Comparison of ENCODE assay signal across 9 cellular contexts in genomic region chr22:45731798-45732495, GRCh38.
A peak's percentile ranks its signal among the peaks of the same experiment; 100 is the strongest.
DNase-seq lines count a peak whose midpoint lies in the region; ATAC-seq, FAIRE-seq and TF ChIP-seq lines count a peak whose summit lies in the region.
"Had no signal": no experiment of that assay in that cellular context is flagged by ENCODE, and none has a peak within 500 bp of the region (broad histone marks: within the 10 kb centered on the region; RNA-seq: fewer than 3 reads in every experiment).

No MANE protein-coding gene starts in this region.

- H3K27ac ChIP-seq in A549 (peak overlapping the region; percentile 75 to 84), H9 (ENCODE audit: insufficient read length, low read depth, low read length) (no peak overlapping the region), kidney (ENCODE audit: low read depth in 2 of 2, low read length in 2 of 2) (no peak overlapping the region)

- no peak overlapping the region for H2AFZ ChIP-seq in H9 (ENCODE audit: low read length)

- peak; percentile 62 to 74; a peak in 4 of 6 replicates for ATAC-seq in A549
- no peak for ATAC-seq in GM21515 (IDR thresholded peaks at IDR 0.05; ENCODE audit: unreplicated experiment)
- no peak for ATAC-seq in HG03159 (IDR thresholded peaks at IDR 0.05; ENCODE audit: unreplicated experiment)

- no peaks in the 10 kb centered on the region for H3K79me2 ChIP-seq in H9 (ENCODE audit: insufficient read depth, low read length)

- H3K27me3 ChIP-seq in H9 (ENCODE audit: insufficient read depth, low read length): no peaks in the 10 kb centered on the region

- no peak overlapping the region for H3K56ac ChIP-seq in H9 (ENCODE audit: insufficient read length, low read depth, low read length)

- H2BK20ac ChIP-seq in H9 (ENCODE audit: low read depth, low read length, poor library complexity, severe bottlenecking): no peak overlapping the region

- no peak overlapping the region for H4K8ac ChIP-seq in H9 (replicated peaks; ENCODE audit: insufficient read length, low read depth, low read length)

- H3K9ac ChIP-seq in H9 (ENCODE audit: extremely low read depth, insufficient read length, low read length) (no peak overlapping the region), kidney (ENCODE audit: low read length in 2 of 2) (no peak overlapping the region)

- H3K27me3 Mint-ChIP-seq in H9 (ENCODE audit: low read depth): no peaks in the 10 kb centered on the region
- H3K27me3 Mint-ChIP-seq in activated naive CD8-positive, alpha-beta T cell treated with anti-CD3 and anti-CD28 coated beads for 36 hours: no peaks in the 10 kb centered on the region

- no peaks in the 10 kb centered on the region for H3K23me2 ChIP-seq in H9 (ENCODE audit: insufficient read length, low read depth, low read length, poor library complexity, severe bottlenecking)

- peak; percentile 50 to 58 for TF ChIP-seq RAD21 in A549 (conservative IDR thresholded peaks at IDR 0.05 in 1 of 2, IDR thresholded peaks at IDR 0.05 in 1 of 2)

- H3K79me1 ChIP-seq in H9 (ENCODE audit: insufficient read depth, low read depth, low read length, poor library complexity, severe bottlenecking): no peaks in the 10 kb centered on the region

- peak overlapping the region; percentile 70 for H3K4me2 ChIP-seq in A549
- no peak overlapping the region for H3K4me2 ChIP-seq in H9 (ENCODE audit: insufficient read depth, insufficient read length, low read length)

- no peaks in the 10 kb centered on the region for H3K9me3 ChIP-seq in A549
- no peaks in the 10 kb centered on the region for H3K9me3 ChIP-seq in H9 (ENCODE audit: control insufficient read depth, low read depth, low read length)
- no peaks in the 10 kb centered on the region for H3K9me3 ChIP-seq in kidney (ENCODE audit: control insufficient read depth in 1 of 2, low read length in 2 of 2)

- H3K4me3 ChIP-seq in A549: no peak overlapping the region
- no peak overlapping the region for H3K4me3 ChIP-seq in kidney (ENCODE audit: low read length in 2 of 2)

- peaks cover 0 to 5% of the 10 kb centered on the region in 2 donors for H3K36me3 ChIP-seq in kidney (ENCODE audit: control insufficient read depth in 1 of 2, insufficient read depth in 2 of 2, low read length in 2 of 2)

- no peak overlapping the region for H3K4me3 Mint-ChIP-seq in H9
- H3K4me3 Mint-ChIP-seq in activated naive CD8-positive, alpha-beta T cell treated with anti-CD3 and anti-CD28 coated beads for 36 hours: no peak overlapping the region

- peaks cover 66% of the 10 kb centered on the region for H3K4me1 ChIP-seq in A549
- no peaks in the 10 kb centered on the region for H3K4me1 ChIP-seq in H9 (ENCODE audit: insufficient read depth, low read length)
- H3K4me1 ChIP-seq in kidney (ENCODE audit: control insufficient read depth in 1 of 2, insufficient read depth in 1 of 2, low read depth in 1 of 2, low read length in 2 of 2): no peaks in the 10 kb centered on the region

- no peak overlapping the region for H2BK120ac ChIP-seq in H9 (ENCODE audit: low read depth, low read length, poor library complexity, severe bottlenecking)

- H3K9me3 Mint-ChIP-seq in H9: no peaks in the 10 kb centered on the region
- H3K9me3 Mint-ChIP-seq in activated naive CD8-positive, alpha-beta T cell treated with anti-CD3 and anti-CD28 coated beads for 36 hours: no peaks in the 10 kb centered on the region

- intact Hi-C loops in kidney (cut with DNase I): no loop called here

- no peak overlapping the region for H2AK5ac ChIP-seq in H9 (ENCODE audit: insufficient read length, low read length)

- CTCF ChIA-PET in A549 (lab: Yijun Ruan, JAX): interaction anchor here (0.7 to 2.1 kb wide), 20 partner anchors 9 to 402 kb away, joined by 3 to 9 read pairs (median 4); no protein-coding TSS in a partner anchor

- peaks cover 5 to 15% (median 15%) of the 10 kb centered on the region in 3 experiments; a peak in 6 of 7 replicates for H3K36me3 Mint-ChIP-seq in H9 (ENCODE audit: insufficient read depth in 1 of 3, low read depth in 3 of 3)
- peaks cover 4% of the 10 kb centered on the region for H3K36me3 Mint-ChIP-seq in activated naive CD8-positive, alpha-beta T cell treated with anti-CD3 and anti-CD28 coated beads for 36 hours

- WGBS in A549 (ENCODE audit: missing lambda C conversion rate): 16% methylated on average over 7 of the region's 7 CpGs
- no CpG with 5 or more reads among the region's 7 CpGs for WGBS in H9 (ENCODE audit: extremely low coverage, insufficient read length, low lambda C conversion rate)

- no peaks in the 10 kb centered on the region for H4K20me1 ChIP-seq in H9 (ENCODE audit: control insufficient read depth, insufficient read depth, insufficient read length)

- POLR2A ChIA-PET in A549 (lab: Yijun Ruan, JAX): interaction anchor here (1.2 to 1.4 kb wide), 2 partner anchors 22 to 43 kb away, joined by 5 to 6 read pairs; no protein-coding TSS in a partner anchor

- no peak overlapping the region for H4K91ac ChIP-seq in H9 (ENCODE audit: insufficient read length, low read depth, low read length)

- no peak for TF ChIP-seq POLR2A in A549 (IDR thresholded peaks at IDR 0.05; ENCODE audit: low read length)

- TF ChIP-seq CTCF in A549 (IDR thresholded peaks at IDR 0.05) (peak; percentile 58), H9 (conservative IDR thresholded peaks at IDR 0.05) (peak; percentile 64), kidney (IDR thresholded peaks at IDR 0.05; ENCODE audit: borderline replicate concordance, extremely low read depth, insufficient read depth) (peak; percentile 2)

- no peak overlapping the region for H3K4ac ChIP-seq in H9 (ENCODE audit: low read depth, low read length)

- H3K14ac ChIP-seq in H9 (ENCODE audit: insufficient read depth, low read length): no peak overlapping the region

- no peak overlapping the region for H4K5ac ChIP-seq in H9 (ENCODE audit: insufficient read length, low read depth, low read length)

- H3K27ac Mint-ChIP-seq in H9: peak overlapping the region in 2 of 3 experiments; percentile 14 to 40; a peak in 2 of 7 replicates
- no peak overlapping the region for H3K27ac Mint-ChIP-seq in activated naive CD8-positive, alpha-beta T cell treated with anti-CD3 and anti-CD28 coated beads for 36 hours

- no peak overlapping the region for H2BK5ac ChIP-seq in H9 (ENCODE audit: insufficient read length, low read length)

- no peak overlapping the region for H3K18ac ChIP-seq in H9 (ENCODE audit: insufficient read length, low read depth, low read length)

- H3K23ac ChIP-seq in H9 (ENCODE audit: insufficient read length, low read depth, low read length): no peak overlapping the region

- H2BK12ac ChIP-seq in H9 (ENCODE audit: insufficient read length, low read depth, low read length): no peak overlapping the region

- H3K4me1 Mint-ChIP-seq in H9: peaks cover 5 to 8% of the 10 kb centered on the region in 2 experiments
- H3K4me1 Mint-ChIP-seq in activated naive CD8-positive, alpha-beta T cell treated with anti-CD3 and anti-CD28 coated beads for 36 hours: peaks cover 6% of the 10 kb centered on the region

- TF ChIP-seq EP300 in A549 (IDR thresholded peaks at IDR 0.05): no peak

- DNase-seq in A549 (ENCODE audit: low read depth in 1 of 2, low spot score in 1 of 2) (peak; percentile 28 to 53), H9 (no peak), amniotic epithelial cell (ENCODE audit: low read depth) (peak; percentile 40), kidney (no peak)
- DNase-seq in activated naive CD8-positive, alpha-beta T cell treated with anti-CD3 and anti-CD28 coated beads for 36 hours: no peak
- no peak for DNase-seq in activated CD8-positive, alpha-beta memory T cell treated with anti-CD3 and anti-CD28 coated beads, Interleukin-2, amount 50 U/mL, for 48 hours
- DNase-seq: activated CD8-positive, alpha-beta memory T cell treated with anti-CD3 and anti-CD28 coated beads for 24 hours had no signal

- no peak overlapping the region for H2BK15ac ChIP-seq in H9 (ENCODE audit: low read depth, low read length)

- H3T11ph ChIP-seq in H9 (ENCODE audit: low read length): no peak overlapping the region

- FAIRE-seq in A549 (lab: Jason Lieb, UNC) (no peak), kidney (lab: Jason Lieb, UNC) (no peak)

TF ChIP-seq in A549, 52 proteins besides CTCF, POLR2A, EP300 and RAD21:
- TF ChIP-seq MAX (IDR thresholded peaks at IDR 0.05): 0 out of 2 replicates have a peak, but pooled peaks have one; percentile 13
- TF ChIP-seq SMC3 (IDR thresholded peaks at IDR 0.05): peak; percentile 52; the same call in 2 of the 3 replicates
- peak in 1 of 2 experiments; percentile 52; a peak in 2 of 4 replicates for TF ChIP-seq CEBPB (IDR thresholded peaks at IDR 0.05)
- TF ChIP-seq FOSL2 (IDR thresholded peaks at IDR 0.05): no peak
- peak; percentile 62; the same call in 1 of the 2 replicates for TF ChIP-seq FOSL2 (CRISPR knock-in tag; IDR thresholded peaks at IDR 0.05)
- no peak for TF ChIP-seq NR3C1 (IDR thresholded peaks at IDR 0.05)
- no peak for TF ChIP-seq PBX3 (IDR thresholded peaks at IDR 0.05)

Comparison
In these comparisons a context has a peak if more than half of its experiments do, and no peak if none do; other contexts are left out.
1. ATAC-seq: peak in A549 (2 of 2); none in GM21515 (single experiment) and HG03159 (single experiment).
2. DNase-seq: peak in A549 (2 of 2) and amniotic epithelial cell (single experiment); none in H9 (single experiment), kidney (single experiment), activated naive CD8-positive, alpha-beta T cell treated with anti-CD3 and anti-CD28 coated beads for 36 hours (single experiment) and activated CD8-positive, alpha-beta memory T cell treated with anti-CD3 and anti-CD28 coated beads, Interleukin-2, amount 50 U/mL, for 48 hours (single experiment).
3. H3K27ac ChIP-seq: peak in A549 (2 of 2); none in H9 (single experiment) and kidney (0 of 2).
4. CTCF ChIP-seq: peak in every context shown above with its lines; median percentile 64 in H9; 58 in A549; 2 in kidney.